In the genomic region with DNA sequence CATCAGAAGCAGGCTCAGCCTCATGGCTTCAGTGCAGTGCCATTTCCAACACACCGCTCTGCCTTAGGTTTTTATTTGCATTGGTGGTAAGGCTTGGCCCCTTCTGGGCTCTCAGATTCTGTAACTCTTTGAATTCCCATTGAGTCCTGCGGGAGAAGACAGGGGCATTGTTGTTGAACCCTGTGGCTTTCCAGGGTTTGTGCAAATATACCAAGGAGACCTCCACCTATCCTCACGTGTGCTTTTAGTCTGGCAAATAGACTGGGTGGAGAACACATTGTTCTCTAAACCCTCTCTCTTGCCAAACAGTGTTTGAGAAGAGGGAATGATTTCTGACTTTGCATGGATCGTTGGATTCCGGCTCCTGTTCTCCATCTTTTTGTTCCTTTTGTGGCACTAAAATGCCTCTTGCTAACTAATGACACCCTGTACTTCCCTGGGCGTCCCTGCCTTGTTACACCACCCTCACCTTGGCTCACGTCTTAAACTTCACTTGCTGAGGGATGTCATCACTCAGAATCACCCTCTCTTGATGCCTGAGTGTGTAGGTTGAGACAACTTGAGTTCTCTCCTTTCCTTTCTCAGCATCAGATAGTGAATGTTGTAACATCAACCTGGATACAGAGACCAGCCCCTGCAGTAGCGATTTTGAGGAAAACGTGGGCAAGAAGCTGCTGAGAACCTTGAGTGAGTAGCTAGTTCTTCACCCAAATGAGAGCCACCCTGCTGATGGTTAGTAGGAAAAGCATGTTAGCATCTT, we compare ENCODE assay signal across 2 cellular contexts.
TF ChIP-seq lines count a peak whose summit lies in the region.

No MANE protein-coding gene starts in this region.

TF ChIP-seq in SK-N-SH, 30 proteins besides CTCF, POLR2A, EP300 and RAD21:
- TF ChIP-seq MXI1 (IDR thresholded peaks at IDR 0.05; ENCODE audit: low read depth, low read length) (no peak), POLR2AphosphoS5 (IDR thresholded peaks at IDR 0.05; ENCODE audit: low read depth, low read length) (no peak), TEAD4 (IDR thresholded peaks at IDR 0.05; ENCODE audit: borderline replicate concordance, insufficient read depth) (no peak), RCOR1 (IDR thresholded peaks at IDR 0.05; ENCODE audit: low read length) (no peak), FOXM1 (IDR thresholded peaks at IDR 0.05; ENCODE audit: low read depth) (no peak), FOXJ3 (CRISPR knock-in tag; IDR thresholded peaks at IDR 0.05) (no peak), USF2 (IDR thresholded peaks at IDR 0.05; ENCODE audit: borderline replicate concordance, low read depth, low read length) (no peak), CHD2 (IDR thresholded peaks at IDR 0.05; ENCODE audit: low read length, partially characterized antibody) (no peak), PBX3 (IDR thresholded peaks at IDR 0.05) (no peak), RXRA (IDR thresholded peaks at IDR 0.05; ENCODE audit: borderline replicate concordance, low read depth) (no peak), EZH2phosphoT487 (IDR thresholded peaks at IDR 0.05; ENCODE audit: borderline replicate concordance, low read depth) (no peak), FOSL2 (IDR thresholded peaks at IDR 0.05; ENCODE audit: borderline replicate concordance, low read depth) (no peak), TAF1 (IDR thresholded peaks at IDR 0.05; ENCODE audit: borderline replicate concordance, low read depth, low read length) (no peak), REST (IDR thresholded peaks at IDR 0.05; ENCODE audit: low read depth, low read length) (no peak), ELF1 (IDR thresholded peaks at IDR 0.05) (no peak), JUND (IDR thresholded peaks at IDR 0.05) (no peak), NFIC (IDR thresholded peaks at IDR 0.05; ENCODE audit: borderline replicate concordance) (no peak), MEF2A (IDR thresholded peaks at IDR 0.05; ENCODE audit: borderline replicate concordance, low read depth) (no peak)
- TF ChIP-seq, protein P1, sequence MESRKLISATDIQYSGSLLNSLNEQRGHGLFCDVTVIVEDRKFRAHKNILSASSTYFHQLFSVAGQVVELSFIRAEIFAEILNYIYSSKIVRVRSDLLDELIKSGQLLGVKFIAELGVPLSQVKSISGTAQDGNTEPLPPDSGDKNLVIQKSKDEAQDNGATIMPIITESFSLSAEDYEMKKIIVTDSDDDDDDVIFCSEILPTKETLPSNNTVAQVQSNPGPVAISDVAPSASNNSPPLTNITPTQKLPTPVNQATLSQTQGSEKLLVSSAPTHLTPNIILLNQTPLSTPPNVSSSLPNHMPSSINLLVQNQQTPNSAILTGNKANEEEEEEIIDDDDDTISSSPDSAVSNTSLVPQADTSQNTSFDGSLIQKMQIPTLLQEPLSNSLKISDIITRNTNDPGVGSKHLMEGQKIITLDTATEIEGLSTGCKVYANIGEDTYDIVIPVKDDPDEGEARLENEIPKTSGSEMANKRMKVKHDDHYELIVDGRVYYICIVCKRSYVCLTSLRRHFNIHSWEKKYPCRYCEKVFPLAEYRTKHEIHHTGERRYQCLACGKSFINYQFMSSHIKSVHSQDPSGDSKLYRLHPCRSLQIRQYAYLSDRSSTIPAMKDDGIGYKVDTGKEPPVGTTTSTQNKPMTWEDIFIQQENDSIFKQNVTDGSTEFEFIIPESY (IDR thresholded peaks at IDR 0.05; ENCODE audit: borderline replicate concordance, low read depth), result no peak
- TF ChIP-seq, protein P2, sequence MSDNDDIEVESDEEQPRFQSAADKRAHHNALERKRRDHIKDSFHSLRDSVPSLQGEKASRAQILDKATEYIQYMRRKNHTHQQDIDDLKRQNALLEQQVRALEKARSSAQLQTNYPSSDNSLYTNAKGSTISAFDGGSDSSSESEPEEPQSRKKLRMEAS (IDR thresholded peaks at IDR 0.05; ENCODE audit: low read depth), result no peak

TF ChIP-seq in SK-N-SH treated with all-trans-retinoic acid at 6 μM for 48 hours, 23 proteins besides CTCF, POLR2A, EP300 and RAD21:
- TF ChIP-seq ARNTL (CRISPR knock-in tag; IDR thresholded peaks at IDR 0.05; ENCODE audit: borderline replicate concordance, low read depth) (no peak), SNAI2 (CRISPR knock-in tag; IDR thresholded peaks at IDR 0.05) (no peak), RARB (CRISPR knock-in tag; IDR thresholded peaks at IDR 0.05) (no peak), PATZ1 (CRISPR knock-in tag; IDR thresholded peaks at IDR 0.05; ENCODE audit: borderline replicate concordance) (no peak), OSR1 (CRISPR knock-in tag; IDR thresholded peaks at IDR 0.05) (no peak), ISL1 (CRISPR knock-in tag; IDR thresholded peaks at IDR 0.05) (no peak), TCF4 (CRISPR knock-in tag; IDR thresholded peaks at IDR 0.05; ENCODE audit: borderline replicate concordance) (no peak), TOX (CRISPR knock-in tag; IDR thresholded peaks at IDR 0.05; ENCODE audit: borderline replicate concordance) (no peak), CSRNP3 (CRISPR knock-in tag; IDR thresholded peaks at IDR 0.05) (no peak), ZFP3 (CRISPR knock-in tag; IDR thresholded peaks at IDR 0.05) (no peak), CSDC2 (CRISPR knock-in tag; IDR thresholded peaks at IDR 0.05) (no peak), ZNF70 (CRISPR knock-in tag; IDR thresholded peaks at IDR 0.05) (no peak), BACH2 (CRISPR knock-in tag; IDR thresholded peaks at IDR 0.05; ENCODE audit: borderline replicate concordance) (no peak), ZC3H10 (CRISPR knock-in tag; IDR thresholded peaks at IDR 0.05) (no peak), ZNF565 (CRISPR knock-in tag; conservative IDR thresholded peaks at IDR 0.05; ENCODE audit: low read depth) (no peak)
- TF ChIP-seq, protein P3, sequence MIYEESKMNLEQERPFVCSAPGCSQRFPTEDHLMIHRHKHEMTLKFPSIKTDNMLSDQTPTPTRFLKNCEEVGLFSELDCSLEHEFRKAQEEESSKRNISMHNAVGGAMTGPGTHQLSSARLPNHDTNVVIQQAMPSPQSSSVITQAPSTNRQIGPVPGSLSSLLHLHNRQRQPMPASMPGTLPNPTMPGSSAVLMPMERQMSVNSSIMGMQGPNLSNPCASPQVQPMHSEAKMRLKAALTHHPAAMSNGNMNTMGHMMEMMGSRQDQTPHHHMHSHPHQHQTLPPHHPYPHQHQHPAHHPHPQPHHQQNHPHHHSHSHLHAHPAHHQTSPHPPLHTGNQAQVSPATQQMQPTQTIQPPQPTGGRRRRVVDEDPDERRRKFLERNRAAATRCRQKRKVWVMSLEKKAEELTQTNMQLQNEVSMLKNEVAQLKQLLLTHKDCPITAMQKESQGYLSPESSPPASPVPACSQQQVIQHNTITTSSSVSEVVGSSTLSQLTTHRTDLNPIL (CRISPR knock-in tag; IDR thresholded peaks at IDR 0.05; ENCODE audit: low read depth), result no peak
